Comparison of ENCODE assay signal across 8 cellular contexts in the genomic region with DNA sequence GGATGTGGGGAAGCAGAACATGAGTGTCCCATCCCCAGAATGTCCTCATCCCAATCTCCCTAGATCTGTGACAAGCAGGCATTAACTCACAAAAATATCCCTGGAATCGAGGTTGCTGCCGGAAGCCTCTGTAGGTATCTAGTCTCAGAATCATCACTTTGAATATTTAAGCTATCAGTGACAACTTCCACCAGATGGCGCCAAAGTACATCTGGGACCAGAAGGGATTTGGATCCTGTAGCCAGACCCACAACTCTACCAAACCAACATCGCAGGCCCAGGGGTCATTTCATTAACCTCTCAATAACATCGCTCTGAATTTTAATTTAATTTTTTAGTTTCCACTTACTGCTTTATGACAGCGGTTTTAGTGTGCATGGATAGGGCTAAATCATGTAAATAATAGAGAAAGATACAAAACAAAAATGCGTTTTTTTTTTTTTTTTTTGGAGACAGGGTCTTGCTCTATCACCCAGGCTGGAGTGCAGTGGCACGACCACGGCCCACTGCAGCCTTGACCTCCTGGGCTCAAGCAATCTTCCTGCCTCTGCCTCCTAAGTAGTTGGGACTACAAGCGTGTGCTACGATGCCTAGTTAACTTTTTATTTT. TPM values are rescaled to one million over a fixed set of nuclear protein-coding genes. Genes with fewer than 3 reads are reported as not detected.
A peak's percentile ranks its signal among the peaks of the same experiment; 100 is the strongest.
DNase-seq lines count a peak whose midpoint lies in the region; ATAC-seq and TF ChIP-seq lines count a peak whose summit lies in the region.
"Had no signal": no experiment of that assay in that cellular context is flagged by ENCODE, and none has a peak within 500 bp of the region (broad histone marks: within the 10 kb centered on the region; RNA-seq: fewer than 3 reads in every experiment).

No MANE protein-coding gene starts in this region.

- BruUV-seq in Panc1 (replicated peaks; lab: Mats Ljungman, UMichigan) = no TSS peak

- DNase-seq in LNCaP clone FGC (ENCODE audit: low read depth) (peak; percentile 69), Panc1 (ENCODE audit: low read depth, low spot score) (peak; percentile 43), esophagus squamous epithelium (lab: John Stamatoyannopoulos, UW) (peak; percentile 6)
- DNase-seq in activated T-cell treated with anti-CD3 and anti-CD28 coated beads, Interleukin-2, amount 50 U/mL, for 1 hour = peak; percentile 52
- peak; percentile 66 to 68 for DNase-seq in stimulated activated naive CD8-positive, alpha-beta T cell treated with anti-CD3 and anti-CD28 coated beads, Interleukin-15, amount 100 ng/mL, for 72 hours

- peaks cover 5% of the 10 kb centered on the region for H3K27me3 Mint-ChIP-seq in nephron (ENCODE audit: low read depth)
- H3K27me3 Mint-ChIP-seq in stimulated activated naive CD8-positive, alpha-beta T cell treated with anti-CD3 and anti-CD28 coated beads, Interleukin-15, amount 100 ng/mL, for 72 hours = no peaks in the 10 kb centered on the region

- in situ Hi-C loops in Panc1 (cut with HindIII; ENCODE audit: low pct_unique_long_range_greater_than_20kb, low sequenced_read_pairs) = no loop called here

- H3K9me3 ChIP-seq in Panc1 (ENCODE audit: control insufficient read depth, insufficient read depth, low read depth, low read length) = no peaks in the 10 kb centered on the region
- no peaks in the 10 kb centered on the region for H3K9me3 ChIP-seq in esophagus squamous epithelium

- ATAC-seq in GM18858 (IDR thresholded peaks at IDR 0.05; ENCODE audit: unreplicated experiment) = peak; percentile 42
- no peak for ATAC-seq in Panc1
- peak; percentile 52 for ATAC-seq in stimulated activated naive CD8-positive, alpha-beta T cell treated with anti-CD3 and anti-CD28 coated beads, Interleukin-15, amount 100 ng/mL, for 72 hours

- TF ChIP-seq POLR2A in esophagus squamous epithelium (IDR thresholded peaks at IDR 0.05) = no peak

- H3K36me3 Mint-ChIP-seq in nephron (ENCODE audit: low read depth) = peaks cover 9% of the 10 kb centered on the region

- WGBS in esophagus squamous epithelium, 2 donors = 17 to 20% methylated on average over 10 to 11 of the region's 11 CpGs

- peak overlapping the region; percentile 73 to 88 (median 87) for H3K4me3 Mint-ChIP-seq in nephron
- peak overlapping the region in 1 of 2 donors; percentile 4 for H3K4me3 Mint-ChIP-seq in stimulated activated naive CD8-positive, alpha-beta T cell treated with anti-CD3 and anti-CD28 coated beads, Interleukin-15, amount 100 ng/mL, for 72 hours

- H3K36me3 ChIP-seq in Panc1 (ENCODE audit: control insufficient read depth, insufficient read depth, low read length) (no peaks in the 10 kb centered on the region; the same call in 1 of the 2 replicates), esophagus squamous epithelium (no peaks in the 10 kb centered on the region)

- peak; percentile 73 for TF ChIP-seq CTCF in LNCaP clone FGC (IDR thresholded peaks at IDR 0.05; ENCODE audit: control insufficient read depth, extremely low read depth, insufficient read depth)
- TF ChIP-seq CTCF in Panc1 (IDR thresholded peaks at IDR 0.05) = peak; percentile 91
- peak; percentile 52 to 81 (median 70) for TF ChIP-seq CTCF in esophagus squamous epithelium (IDR thresholded peaks at IDR 0.05)
- peak; percentile 70 to 84 (median 80) for TF ChIP-seq CTCF in nephron (IDR thresholded peaks at IDR 0.05; ENCODE audit: unreplicated experiment in 3 of 3)

- intact Hi-C loops in Panc1 (cut with micrococcal nuclease; ENCODE audit: unreplicated experiment) (no loop called here), esophagus squamous epithelium (cut with DNase I) (loop anchor here (10.0 kb wide), 1 partner anchor 440 kb away; no protein-coding TSS in a partner anchor)

- peaks cover 23% of the 10 kb centered on the region for H3K4me1 Mint-ChIP-seq in nephron
- H3K4me1 Mint-ChIP-seq in stimulated activated naive CD8-positive, alpha-beta T cell treated with anti-CD3 and anti-CD28 coated beads, Interleukin-15, amount 100 ng/mL, for 72 hours = peaks cover 36% of the 10 kb centered on the region

- H3K4me3 ChIP-seq in LNCaP clone FGC (ENCODE audit: low read depth, low read length) (no peak overlapping the region), Panc1 (ENCODE audit: low read depth in 2 of 2, low read length in 2 of 2) (no peak overlapping the region), esophagus squamous epithelium (no peak overlapping the region)

- CTCF ChIA-PET in Panc1 (lab: Charles Lee) = interaction anchor here (0.5 to 2.3 kb wide), 12 partner anchors 10 to 590 kb away, joined by 3 to 14 read pairs (median 4); no protein-coding TSS in a partner anchor

- H3K4me1 ChIP-seq in Panc1 (ENCODE audit: control insufficient read depth, insufficient read depth, low read length) (peaks cover 10% of the 10 kb centered on the region; the same call in 1 of the 2 replicates), esophagus squamous epithelium (peaks cover 10 to 39% (median 19%) of the 10 kb centered on the region in 3 donors)

- H3K27ac ChIP-seq in Panc1 (ENCODE audit: low read length) (no peak overlapping the region), esophagus squamous epithelium (no peak overlapping the region)

- H3K27me3 ChIP-seq in Panc1 (ENCODE audit: control insufficient read depth, insufficient read depth, low read length) (no peaks in the 10 kb centered on the region), esophagus squamous epithelium (no peaks in the 10 kb centered on the region)

- POLR2A ChIA-PET in Panc1 (lab: Charles Lee) = no interaction called here

- H3K9me3 Mint-ChIP-seq in nephron = peaks cover 3% of the 10 kb centered on the region
- no peaks in the 10 kb centered on the region for H3K9me3 Mint-ChIP-seq in stimulated activated naive CD8-positive, alpha-beta T cell treated with anti-CD3 and anti-CD28 coated beads, Interleukin-15, amount 100 ng/mL, for 72 hours

- H3K27ac Mint-ChIP-seq in nephron = no peak overlapping the region
- H3K27ac Mint-ChIP-seq in stimulated activated naive CD8-positive, alpha-beta T cell treated with anti-CD3 and anti-CD28 coated beads, Interleukin-15, amount 100 ng/mL, for 72 hours = no peak overlapping the region

RNA-seq across cellular contexts. Expression of gene EXT2, which starts 1.1 kb away (rescaled TPM):
- total RNA-seq in Panc1 (2021; ENCODE audit: unreplicated experiment) (57.5 TPM), esophagus squamous epithelium (10 to 100 TPM; 19.0 to 53.2 (median 44.5) TPM)
- polyA plus RNA-seq in Panc1 (2012; ENCODE audit: insufficient read length) = 50.2 TPM

RNA-seq across cellular contexts. Expression of gene ACCS, which starts 28.3 kb away (rescaled TPM):
- total RNA-seq in Panc1 (2021; ENCODE audit: unreplicated experiment) = 38.0 TPM
- 17.1 TPM for polyA plus RNA-seq in Panc1 (2012; ENCODE audit: insufficient read length)
- total RNA-seq in esophagus squamous epithelium = 10 to 100 TPM in 1 of 4 donors, 1 to 10 TPM in 3; 3.4 to 22.1 (median 4.9) TPM

RNA-seq across cellular contexts. Expression of gene ACCSL, which starts 46.6 kb away (rescaled TPM):
- total RNA-seq in Panc1 (2021; ENCODE audit: unreplicated experiment) (not detected), esophagus squamous epithelium (not detected)
- not detected for polyA plus RNA-seq in Panc1 (2012; ENCODE audit: insufficient read length)
- total RNA-seq: subcutaneous adipose tissue had no signal

Comparison
In these comparisons a context has a peak if more than half of its experiments do, and no peak if none do; other contexts are left out.
1. DNase-seq: peak in every context shown above with its lines; median percentile 69 in LNCaP clone FGC; 67 in stimulated activated naive CD8-positive, alpha-beta T cell treated with anti-CD3 and anti-CD28 coated beads, Interleukin-15, amount 100 ng/mL, for 72 hours; 52 in activated T-cell treated with anti-CD3 and anti-CD28 coated beads, Interleukin-2, amount 50 U/mL, for 1 hour; 43 in Panc1; 6 in esophagus squamous epithelium.